Comparison of ENCODE assay signal across 9 cellular contexts in the genomic region with DNA sequence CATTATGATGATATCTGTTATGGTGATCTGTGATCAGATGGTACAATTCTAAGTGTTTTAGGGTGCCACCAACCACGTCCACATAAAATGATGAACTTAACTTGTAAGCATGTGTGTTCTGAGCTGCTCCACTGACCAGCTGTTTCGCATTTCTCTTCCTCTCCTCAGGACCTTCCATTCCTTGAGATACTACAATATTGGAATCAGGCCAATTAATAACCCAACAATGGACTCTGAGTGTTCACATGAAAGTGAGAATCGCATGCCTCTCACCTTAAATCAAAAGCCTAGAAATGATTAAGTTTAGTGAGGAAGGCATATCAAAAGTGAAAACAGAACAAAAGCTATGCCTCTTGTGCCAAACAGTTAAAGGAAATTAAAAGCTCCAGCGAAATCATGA.
"Had no signal": no experiment of that assay in that cellular context is flagged by ENCODE, and none has a peak within 500 bp of the region (broad histone marks: within the 10 kb centered on the region; RNA-seq: fewer than 3 reads in every experiment).

No MANE protein-coding gene starts in this region.

- H3K27ac Mint-ChIP-seq: GM23338, H9, HFFc6 had no signal

- FAIRE-seq: H1, H54 had no signal

- H3K4me3 ChIP-seq: GM23338 had no signal

- H3K4me3 Mint-ChIP-seq: GM23338, H9, HFFc6 had no signal

- DNase-seq: H9, HCEC 1CT, HFFc6, IMR-90, KBM-7 had no signal

- ATAC-seq: GM23338 had no signal

- H3K4me2 ChIP-seq: GM23338 had no signal

- H3K27ac ChIP-seq: HL-60 had no signal

- H2AFZ ChIP-seq: GM23338 had no signal
